Comparison of ENCODE assay signal across 15 cellular contexts in the genomic region with DNA sequence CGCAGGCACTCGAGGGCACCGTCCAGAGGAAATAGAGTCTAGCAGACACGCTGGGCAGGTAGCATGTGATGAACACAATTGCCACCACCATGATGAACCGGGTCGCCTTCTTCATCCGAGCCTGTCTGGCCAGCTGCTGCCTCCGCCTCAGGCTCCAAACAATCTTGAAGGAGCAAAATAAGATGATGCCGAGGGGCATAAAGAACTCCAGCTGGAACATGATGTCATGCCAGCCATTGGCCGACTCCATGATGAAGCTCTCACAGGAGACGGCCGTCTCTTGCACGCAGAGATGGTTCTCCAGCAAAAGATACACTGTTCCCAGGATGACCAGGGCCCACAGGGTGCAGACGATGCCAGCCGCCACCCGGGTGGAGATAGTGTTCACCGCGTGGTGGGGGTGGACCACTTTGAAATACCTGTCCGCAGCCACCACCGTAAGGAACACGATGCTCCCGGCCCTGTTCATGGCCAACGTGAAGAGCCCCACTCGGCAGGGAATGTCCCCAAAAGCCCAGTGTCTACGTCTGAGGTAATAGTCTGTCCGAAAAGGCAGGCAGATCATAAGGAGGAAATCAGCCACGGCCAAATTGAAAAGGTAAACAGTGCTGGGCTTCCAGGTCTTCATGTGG. TPM values are rescaled to one million over a fixed set of nuclear protein-coding genes. Genes with fewer than 3 reads are reported as not detected.
DNase-seq lines count a peak whose midpoint lies in the region; TF ChIP-seq lines count a peak whose summit lies in the region.
"Had no signal": no experiment of that assay in that cellular context is flagged by ENCODE, and none has a peak within 500 bp of the region (broad histone marks: within the 10 kb centered on the region; RNA-seq: fewer than 3 reads in every experiment).

No MANE protein-coding gene starts in this region.

- H3K4me3 Mint-ChIP-seq in CD4-positive, alpha-beta memory T cell, result peak overlapping the region; percentile 36 to 66 (median 60)
- peak overlapping the region; percentile 67 for H3K4me3 Mint-ChIP-seq in activated naive CD8-positive, alpha-beta T cell
- H3K4me3 Mint-ChIP-seq: CD4-positive, CD25-positive, alpha-beta regulatory T cell had no signal

- CTCF ChIA-PET in CD4-positive, alpha-beta memory T cell (lab: Charles Lee; ENCODE audit: partially characterized antibody), result no interaction called here

- DNase-seq in CD4-positive, alpha-beta memory T cell, result no peak
- DNase-seq in NCI-H2029 (lab: John Stamatoyannopoulos, UW) (no peak), NCI-H345 treated with DMSO at 0.1 percent for 48 hours (lab: John Stamatoyannopoulos, UW; ENCODE audit: unreplicated experiment) (no peak), adrenal gland (no peak)
- no peak for DNase-seq in stimulated activated naive CD4-positive, alpha-beta T cell (lab: John Stamatoyannopoulos, UW)
- DNase-seq: activated gamma-delta T cell treated with Interleukin-2 at 50 U/mL for 16 hours had no signal

- no peaks in the 10 kb centered on the region for H3K9me3 Mint-ChIP-seq in CD4-positive, alpha-beta memory T cell
- no peaks in the 10 kb centered on the region for H3K9me3 Mint-ChIP-seq in activated naive CD8-positive, alpha-beta T cell (ENCODE audit: low read depth)

- H3K36me3 ChIP-seq in CD4-positive, alpha-beta memory T cell (ENCODE audit: insufficient read depth, low read length), result no peaks in the 10 kb centered on the region
- H3K36me3 ChIP-seq in mucosa of stomach (ENCODE audit: control insufficient read depth, insufficient read depth, low read length), result no peaks in the 10 kb centered on the region
- H3K36me3 ChIP-seq in adrenal gland (replicated peaks in 1 of 2), result no peaks in the 10 kb centered on the region
- H3K36me3 ChIP-seq: Peyer's patch, upper lobe of left lung had no signal

- 73 to 86% (median 83%) methylated on average over 12 to 27 of the region's 27 CpGs for WGBS in adrenal gland, 4 donors

- no peaks in the 10 kb centered on the region for H3K9me3 ChIP-seq in CD4-positive, alpha-beta memory T cell (ENCODE audit: control insufficient read depth in 1 of 2, low read length in 2 of 2)
- H3K9me3 ChIP-seq in mucosa of stomach (ENCODE audit: control insufficient read depth, low read length), result no peaks in the 10 kb centered on the region
- H3K9me3 ChIP-seq in adrenal gland (replicated peaks in 1 of 3), result no peaks in the 10 kb centered on the region
- H3K9me3 ChIP-seq: Peyer's patch, upper lobe of left lung had no signal

- TF ChIP-seq POLR2A in adrenal gland (IDR thresholded peaks at IDR 0.05), result no peak

- H3K27ac ChIP-seq in CD4-positive, alpha-beta memory T cell (ENCODE audit: low read depth, low read length), result no peak overlapping the region
- H3K27ac ChIP-seq in adrenal gland, result no peak overlapping the region
- H3K27ac ChIP-seq: epithelial cell of prostate, Peyer's patch, upper lobe of left lung had no signal

- intact Hi-C loops in CD4-positive, alpha-beta memory T cell (cut with micrococcal nuclease), result no loop called here
- intact Hi-C loops in adrenal gland (cut with DNase I), result no loop called here

- no peaks in the 10 kb centered on the region for H3K36me3 Mint-ChIP-seq in CD4-positive, alpha-beta memory T cell
- H3K36me3 Mint-ChIP-seq in activated naive CD8-positive, alpha-beta T cell, result no peaks in the 10 kb centered on the region
- H3K36me3 Mint-ChIP-seq: CD4-positive, CD25-positive, alpha-beta regulatory T cell had no signal

- H3K4me1 Mint-ChIP-seq in CD4-positive, alpha-beta memory T cell, result peaks cover 12 to 48% (median 41%) of the 10 kb centered on the region in 4 donors
- H3K4me1 Mint-ChIP-seq in activated naive CD8-positive, alpha-beta T cell (ENCODE audit: low read depth), result peaks cover 55% of the 10 kb centered on the region

- peak overlapping the region in 4 of 7 donors; percentile 37 to 77 (median 58) for H3K27ac Mint-ChIP-seq in CD4-positive, alpha-beta memory T cell
- H3K27ac Mint-ChIP-seq in activated naive CD8-positive, alpha-beta T cell, result no peak overlapping the region
- H3K27ac Mint-ChIP-seq: CD4-positive, CD25-positive, alpha-beta regulatory T cell; progenitor cell of endocrine pancreas had no signal

- H3K4me1 ChIP-seq in CD4-positive, alpha-beta memory T cell (ENCODE audit: insufficient read depth, low read length), result peaks cover 38% of the 10 kb centered on the region
- H3K4me1 ChIP-seq in mucosa of stomach (ENCODE audit: control insufficient read depth, insufficient read depth, low read length) (peaks cover 16% of the 10 kb centered on the region), adrenal gland (replicated peaks in 1 of 2) (no peaks in the 10 kb centered on the region)

- TF ChIP-seq CTCF in adrenal gland (IDR thresholded peaks at IDR 0.05), result no peak

- H3K27me3 Mint-ChIP-seq in CD4-positive, alpha-beta memory T cell, result no peaks in the 10 kb centered on the region
- H3K27me3 Mint-ChIP-seq in activated naive CD8-positive, alpha-beta T cell, result no peaks in the 10 kb centered on the region
- H3K27me3 Mint-ChIP-seq: progenitor cell of endocrine pancreas had no signal

- H3K9ac ChIP-seq in mucosa of stomach (ENCODE audit: low read length), result peak overlapping the region; percentile 62

- no peaks in the 10 kb centered on the region for H3K27me3 ChIP-seq in CD4-positive, alpha-beta memory T cell (ENCODE audit: insufficient read depth, low read length)
- H3K27me3 ChIP-seq in mucosa of stomach (ENCODE audit: control insufficient read depth, insufficient read depth, low read length), result no peaks in the 10 kb centered on the region
- H3K27me3 ChIP-seq in adrenal gland, result no peaks in the 10 kb centered on the region
- H3K27me3 ChIP-seq: Peyer's patch, upper lobe of left lung had no signal

- POLR2A ChIA-PET in CD4-positive, alpha-beta memory T cell (lab: Charles Lee; ENCODE audit: partially characterized antibody), result no interaction called here

- no peak overlapping the region for H3K4me3 ChIP-seq in CD4-positive, alpha-beta memory T cell (ENCODE audit: low read length in 2 of 2)
- peak overlapping the region; percentile 29; the same call in 1 of the 2 replicates for H3K4me3 ChIP-seq in GM08714 (ENCODE audit: low read length)
- peak overlapping the region; percentile 49 for H3K4me3 ChIP-seq in mucosa of stomach (ENCODE audit: low read length)
- no peak overlapping the region for H3K4me3 ChIP-seq in adrenal gland

RNA-seq across cellular contexts. Expression of gene HCAR1, which starts 0.9 kb away (rescaled TPM):
- under 1 TPM; 0.09 to 0.19 TPM for total RNA-seq in CD4-positive, alpha-beta memory T cell
- polyA plus RNA-seq in CD4-positive, alpha-beta memory T cell, result not detected
- under 1 TPM in 6 of 8 donors, not detected in 2; 0.07 to 0.34 (median 0.15) TPM for total RNA-seq in adrenal gland
- polyA plus RNA-seq in adrenal gland, result under 1 TPM; 0.08 to 0.30 (median 0.09) TPM
- total RNA-seq: CD4-positive, CD25-positive, alpha-beta regulatory T cell; G401; Peyer's patch had no signal
- polyA plus RNA-seq: CD4-positive, CD25-positive, alpha-beta regulatory T cell had no signal

RNA-seq across cellular contexts. Expression of gene HCAR3, which starts 13.1 kb away (rescaled TPM):
- total RNA-seq in CD4-positive, alpha-beta memory T cell, result not detected
- not detected for polyA plus RNA-seq in CD4-positive, alpha-beta memory T cell
- under 1 TPM in 3 of 8 donors, not detected in 5; 0.11 to 0.26 (median 0.14) TPM for total RNA-seq in adrenal gland
- under 1 TPM in 1 of 3 donors, not detected in 2; 0.47 TPM for polyA plus RNA-seq in adrenal gland
- total RNA-seq: CD4-positive, CD25-positive, alpha-beta regulatory T cell; G401; Peyer's patch; progenitor cell of endocrine pancreas had no signal
- polyA plus RNA-seq: CD4-positive, CD25-positive, alpha-beta regulatory T cell had no signal

RNA-seq across cellular contexts. Expression of gene DENR, which starts 22.9 kb away (rescaled TPM):
- 10 to 100 TPM; 47.8 to 49.1 TPM for total RNA-seq in CD4-positive, alpha-beta memory T cell
- 10 to 100 TPM; 63.6 to 93.4 TPM for polyA plus RNA-seq in CD4-positive, alpha-beta memory T cell
- 10 to 100 TPM; 16.5 to 38.9 (median 29.7) TPM for total RNA-seq in adrenal gland
- 10 to 100 TPM; 13.3 to 52.6 (median 21.9) TPM for polyA plus RNA-seq in adrenal gland

RNA-seq across cellular contexts. Expression of gene HCAR2, which starts 26.5 kb away (rescaled TPM):
- not detected for total RNA-seq in CD4-positive, alpha-beta memory T cell
- not detected for polyA plus RNA-seq in CD4-positive, alpha-beta memory T cell
- under 1 TPM in 3 of 8 donors, not detected in 5; 0.14 to 0.26 (median 0.23) TPM for total RNA-seq in adrenal gland
- under 1 TPM in 2 of 3 donors, not detected in 1; 0.08 to 0.98 TPM for polyA plus RNA-seq in adrenal gland
- total RNA-seq: CD4-positive, CD25-positive, alpha-beta regulatory T cell; G401; Peyer's patch had no signal
- polyA plus RNA-seq: CD4-positive, CD25-positive, alpha-beta regulatory T cell had no signal

RNA-seq across cellular contexts. Expression of gene CCDC62, which starts 44.7 kb away (rescaled TPM):
- 1 to 10 TPM in 1 of 2 experiments, under 1 TPM in 1; 0.97 to 2.3 TPM for total RNA-seq in CD4-positive, alpha-beta memory T cell
- polyA plus RNA-seq in CD4-positive, alpha-beta memory T cell, result under 1 TPM in 1 of 2 donors, not detected in 1; 0.14 TPM
- total RNA-seq in adrenal gland, result under 1 TPM; 0.14 to 0.98 (median 0.46) TPM
- polyA plus RNA-seq in adrenal gland, result under 1 TPM; 0.09 to 0.17 (median 0.16) TPM

Comparison
In these comparisons a context has a peak if more than half of its experiments do, and no peak if none do; other contexts are left out.
1. H3K4me3 ChIP-seq: peak in GM08714 (single experiment) and mucosa of stomach (single experiment); none in CD4-positive, alpha-beta memory T cell (0 of 2) and adrenal gland (0 of 4).